Comparison of ENCODE assay signal across 10 cellular contexts in genomic region chr1:151710187-151710586, GRCh38. TPM values are rescaled to one million over a fixed set of nuclear protein-coding genes. Genes with fewer than 3 reads are reported as not detected.
DNase-seq lines count a peak whose midpoint lies in the region; ATAC-seq and TF ChIP-seq lines count a peak whose summit lies in the region.
"Had no signal": no experiment of that assay in that cellular context is flagged by ENCODE, and none has a peak within 500 bp of the region (broad histone marks: within the 10 kb centered on the region; RNA-seq: fewer than 3 reads in every experiment).

No MANE protein-coding gene starts in this region.

- H3K36me3 ChIP-seq in BE2C (peaks cover 5% of the 10 kb centered on the region), suprapubic skin (no peaks in the 10 kb centered on the region)

- TF ChIP-seq CTCF in BE2C (IDR thresholded peaks at IDR 0.05; ENCODE audit: low read depth, low read length), result no peak
- TF ChIP-seq CTCF in suprapubic skin (IDR thresholded peaks at IDR 0.05), result no peak

- H3K4me3 ChIP-seq in BE2C (ENCODE audit: low read depth, low read length) (no peak overlapping the region), suprapubic skin (no peak overlapping the region)

- H3K27me3 ChIP-seq in BE2C, result no peaks in the 10 kb centered on the region
- H3K27me3 ChIP-seq in suprapubic skin, result no peaks in the 10 kb centered on the region

- H3K4me1 ChIP-seq in BE2C (peaks cover 15% of the 10 kb centered on the region), suprapubic skin (peaks cover 4% of the 10 kb centered on the region)

- H3K36me3 Mint-ChIP-seq in activated T-cell treated with anti-CD3 and anti-CD28 coated beads, Interleukin-2, amount 50 U/mL, for 4 hours (ENCODE audit: insufficient read depth), result no peaks in the 10 kb centered on the region

- DNase-seq in BE2C, result peak; percentile 91
- peak; percentile 58 for DNase-seq in M059J (ENCODE audit: low read depth)
- DNase-seq in activated T-cell treated with anti-CD3 and anti-CD28 coated beads, Interleukin-2, amount 50 U/mL, for 4 hours, result peak; percentile 39
- DNase-seq in inferior parietal cortex (ENCODE audit: extremely low spot score), result peak; percentile 76
- DNase-seq in suprapubic skin (ENCODE audit: low spot score in 2 of 2), result no peak
- no peak for DNase-seq in NOMO-1 treated with DMSO at 0.1 percent for 48 hours (lab: John Stamatoyannopoulos, UW; ENCODE audit: unreplicated experiment)
- DNase-seq: left colon had no signal

- no peak overlapping the region for H3K4me3 Mint-ChIP-seq in activated T-cell treated with anti-CD3 and anti-CD28 coated beads, Interleukin-2, amount 50 U/mL, for 4 hours

- WGBS in suprapubic skin, result 42% methylated on average over 10 of the region's 11 CpGs

- H3K27ac ChIP-seq in suprapubic skin, result no peak overlapping the region

- H3K9me3 Mint-ChIP-seq in activated T-cell treated with anti-CD3 and anti-CD28 coated beads, Interleukin-2, amount 50 U/mL, for 4 hours, result no peaks in the 10 kb centered on the region

- no peak for ATAC-seq in activated T-cell treated with anti-CD3 and anti-CD28 coated beads, Interleukin-2, amount 50 U/mL, for 4 hours
- no peak for ATAC-seq in HG02610 (IDR thresholded peaks at IDR 0.05; ENCODE audit: unreplicated experiment)
- ATAC-seq in HG03521 (IDR thresholded peaks at IDR 0.05; ENCODE audit: unreplicated experiment), result no peak
- ATAC-seq: left colon had no signal

- H3K4me1 Mint-ChIP-seq in activated T-cell treated with anti-CD3 and anti-CD28 coated beads, Interleukin-2, amount 50 U/mL, for 4 hours (ENCODE audit: low read depth), result peaks cover 2% of the 10 kb centered on the region

- H3K9me3 ChIP-seq in BE2C, result no peaks in the 10 kb centered on the region
- H3K9me3 ChIP-seq in suprapubic skin, result no peaks in the 10 kb centered on the region

- TF ChIP-seq POLR2A in suprapubic skin (IDR thresholded peaks at IDR 0.05), result no peak

- TF ChIP-seq EP300 in suprapubic skin (IDR thresholded peaks at IDR 0.05), result no peak

- H3K27me3 Mint-ChIP-seq in activated T-cell treated with anti-CD3 and anti-CD28 coated beads, Interleukin-2, amount 50 U/mL, for 4 hours (ENCODE audit: low read depth), result peaks cover 13% of the 10 kb centered on the region

RNA-seq across cellular contexts. Expression of gene CELF3, which starts 6.4 kb away (rescaled TPM):
- 109 TPM for polyA plus RNA-seq in BE2C (2012; ENCODE audit: insufficient read depth, insufficient read length, low read depth)
- total RNA-seq in M059J (2014; rRNA removed; shearing (Covaris generic)), result not detected in 2 replicates
- total RNA-seq in activated T-cell treated with anti-CD3 and anti-CD28 coated beads, Interleukin-2, amount 50 U/mL, for 4 hours, result not detected
- total RNA-seq in suprapubic skin, result not detected
- total RNA-seq: T-helper 1 cell treated with Interleukin-12 subunit alpha and Interleukin-12 subunit beta and Interleukin-4 antibody, amounts not matched to agents 30 ng/mL and 1 ng/mL, for 36 hours had no signal

RNA-seq across cellular contexts. Expression of gene RIIAD1, which starts 11.1 kb away (rescaled TPM):
- 7.4 TPM for polyA plus RNA-seq in BE2C (2012; ENCODE audit: insufficient read depth, insufficient read length, low read depth)
- total RNA-seq in M059J (2014; rRNA removed; shearing (Covaris generic)), result not detected in 2 replicates
- not detected for total RNA-seq in activated T-cell treated with anti-CD3 and anti-CD28 coated beads, Interleukin-2, amount 50 U/mL, for 4 hours
- total RNA-seq in suprapubic skin, result not detected
- total RNA-seq: T-helper 1 cell treated with Interleukin-12 subunit alpha and Interleukin-12 subunit beta and Interleukin-4 antibody, amounts not matched to agents 30 ng/mL and 1 ng/mL, for 36 hours had no signal

RNA-seq across cellular contexts. Expression of gene MRPL9, which starts 53.1 kb away (rescaled TPM):
- 230 TPM for polyA plus RNA-seq in BE2C (2012; ENCODE audit: insufficient read depth, insufficient read length, low read depth)
- total RNA-seq in M059J (2014; rRNA removed; shearing (Covaris generic)), result 103 and 173 TPM in 2 replicates
- 100 to 1,000 TPM; 156 to 167 (median 163) TPM for total RNA-seq in activated T-cell treated with anti-CD3 and anti-CD28 coated beads, Interleukin-2, amount 50 U/mL, for 4 hours
- total RNA-seq in suprapubic skin, result 10 to 100 TPM; 52.8 to 77.5 (median 59.4) TPM

Comparison
In these comparisons a context has a peak if more than half of its experiments do, and no peak if none do; other contexts are left out.
1. DNase-seq: peak in BE2C (single experiment), M059J (single experiment), activated T-cell treated with anti-CD3 and anti-CD28 coated beads, Interleukin-2, amount 50 U/mL, for 4 hours (single experiment) and inferior parietal cortex (single experiment); none in suprapubic skin (0 of 2) and NOMO-1 treated with DMSO at 0.1 percent for 48 hours (single experiment).